In genomic region chr16:81885976-81886586, GRCh38 we compare ENCODE assay signal across 8 cellular contexts.
DNase-seq lines count a peak whose midpoint lies in the region; TF ChIP-seq lines count a peak whose summit lies in the region.

No MANE protein-coding gene starts in this region.

- no peak overlapping the region for H3K27ac Mint-ChIP-seq in nephron progenitor cell

- H3K9me3 ChIP-seq in GM23248 (ENCODE audit: low read depth) (no peaks in the 10 kb centered on the region), OCI-LY3 (ENCODE audit: insufficient read depth, low read length) (no peaks in the 10 kb centered on the region), ascending aorta (no peaks in the 10 kb centered on the region)

- H3K27ac ChIP-seq in GM23248 (no peak overlapping the region), OCI-LY3 (ENCODE audit: low read length) (no peak overlapping the region), dorsolateral prefrontal cortex (no peak overlapping the region), ascending aorta (no peak overlapping the region)

- H4K20me1 ChIP-seq in GM23248 (ENCODE audit: insufficient read depth) (no peaks in the 10 kb centered on the region), OCI-LY3 (ENCODE audit: insufficient read depth, low read length) (peaks cover 12% of the 10 kb centered on the region; the same call in 1 of the 2 replicates)

- peaks cover 4% of the 10 kb centered on the region for H3K27me3 Mint-ChIP-seq in nephron progenitor cell (ENCODE audit: low read depth, poor library complexity)

- intact Hi-C loops in dorsolateral prefrontal cortex (cut with DNase I) (no loop called here), ascending aorta (cut with DNase I) (no loop called here)

- no peaks in the 10 kb centered on the region for H3F3A ChIP-seq in GM23248 (ENCODE audit: insufficient read depth)

- in situ Hi-C loops in GM23248 (cut with MboI) = no loop called here

- H3K4me3 ChIP-seq in GM23248 = no peak overlapping the region
- H3K4me3 ChIP-seq in OCI-LY3 (ENCODE audit: low read length) = no peak overlapping the region
- no peak overlapping the region for H3K4me3 ChIP-seq in dorsolateral prefrontal cortex
- H3K4me3 ChIP-seq in ascending aorta = no peak overlapping the region

- H2AFZ ChIP-seq in GM23248 (no peak overlapping the region), OCI-LY3 (ENCODE audit: low read depth, low read length) (no peak overlapping the region)

- no peaks in the 10 kb centered on the region for H3K9me2 ChIP-seq in GM23248 (ENCODE audit: insufficient read depth)

- H3K36me3 Mint-ChIP-seq in nephron progenitor cell (ENCODE audit: low read depth) = peaks cover 6% of the 10 kb centered on the region

- peaks cover 4% of the 10 kb centered on the region; the same call in 1 of the 2 replicates for H3K27me3 ChIP-seq in GM23248 (replicated peaks; ENCODE audit: insufficient read depth)
- no peaks in the 10 kb centered on the region for H3K27me3 ChIP-seq in OCI-LY3 (ENCODE audit: low read depth, low read length)
- peaks cover 0 to 8% (median 0%) of the 10 kb centered on the region in 45 donors for H3K27me3 ChIP-seq in dorsolateral prefrontal cortex
- H3K27me3 ChIP-seq in ascending aorta = no peaks in the 10 kb centered on the region

- peak; percentile 7 for DNase-seq in NCI-H2227 (lab: John Stamatoyannopoulos, UW; ENCODE audit: unreplicated experiment)
- DNase-seq in NCI-H2227 treated with DMSO at 0.1 percent for 48 hours (lab: John Stamatoyannopoulos, UW) = no peak
- peak; percentile 56 for DNase-seq in GM23248
- DNase-seq in dorsolateral prefrontal cortex = no peak
- peak; percentile 25 for DNase-seq in nephron progenitor cell
- no peak for DNase-seq in ascending aorta (ENCODE audit: low spot score in 2 of 2)
- no peak for DNase-seq in DMS79 (lab: John Stamatoyannopoulos, UW)

- WGBS in GM23248 (ENCODE audit: low coverage in 1 of 2, low lambda C conversion rate in 2 of 2, missing lambda C conversion rate in 2 of 2), 2 experiments = 13 to 14% methylated on average over 9 of the region's 9 CpGs

- H3K4me1 ChIP-seq in GM23248 (ENCODE audit: insufficient read depth) (no peaks in the 10 kb centered on the region), OCI-LY3 (ENCODE audit: low read length) (0 out of 2 replicates have a peak, but pooled peaks cover 5% of the 10 kb centered on the region), ascending aorta (no peaks in the 10 kb centered on the region)

- H3K9me3 Mint-ChIP-seq in nephron progenitor cell = peaks cover 7% of the 10 kb centered on the region

- H3K9ac ChIP-seq in GM23248 = no peak overlapping the region
- H3K9ac ChIP-seq in OCI-LY3 (ENCODE audit: low read length) = no peak overlapping the region

- H3K4me2 ChIP-seq in GM23248 (ENCODE audit: unreplicated experiment) = no peak overlapping the region
- no peak overlapping the region for H3K4me2 ChIP-seq in OCI-LY3 (ENCODE audit: low read length)

- H3K79me2 ChIP-seq in GM23248 (ENCODE audit: insufficient read depth) = no peaks in the 10 kb centered on the region
- no peaks in the 10 kb centered on the region for H3K79me2 ChIP-seq in OCI-LY3 (ENCODE audit: low read length)

- peak; percentile 78 for TF ChIP-seq CTCF in OCI-LY3 (IDR thresholded peaks at IDR 0.05; ENCODE audit: low read depth, low read length)
- peak; percentile 25 to 64 (median 52) for TF ChIP-seq CTCF in dorsolateral prefrontal cortex (IDR thresholded peaks at IDR 0.05 in 54 of 56, conservative IDR thresholded peaks at IDR 0.05 in 2 of 56; ENCODE audit: low read depth in 1 of 56, partially characterized antibody in 56 of 56)
- TF ChIP-seq CTCF in nephron progenitor cell (IDR thresholded peaks at IDR 0.05) = peak; percentile 48
- peak in 1 of 3 experiments; percentile 37 for TF ChIP-seq CTCF in ascending aorta (IDR thresholded peaks at IDR 0.05)

- no peak overlapping the region for H3K4me3 Mint-ChIP-seq in nephron progenitor cell

- peaks cover 9% of the 10 kb centered on the region for H3K4me1 Mint-ChIP-seq in nephron progenitor cell

- H3K36me3 ChIP-seq in GM23248 (ENCODE audit: low read depth) = no peaks in the 10 kb centered on the region
- peaks cover 26% of the 10 kb centered on the region for H3K36me3 ChIP-seq in OCI-LY3 (replicated peaks; ENCODE audit: low read depth, low read length)
- no peaks in the 10 kb centered on the region for H3K36me3 ChIP-seq in ascending aorta

Comparison
In these comparisons a context has a peak if more than half of its experiments do, and no peak if none do; other contexts are left out.
1. DNase-seq: peak in NCI-H2227 (single experiment), GM23248 (single experiment) and nephron progenitor cell (single experiment); none in NCI-H2227 treated with DMSO at 0.1 percent for 48 hours (single experiment), dorsolateral prefrontal cortex (0 of 10), ascending aorta (0 of 2) and DMS79 (single experiment).